In the genomic region with DNA sequence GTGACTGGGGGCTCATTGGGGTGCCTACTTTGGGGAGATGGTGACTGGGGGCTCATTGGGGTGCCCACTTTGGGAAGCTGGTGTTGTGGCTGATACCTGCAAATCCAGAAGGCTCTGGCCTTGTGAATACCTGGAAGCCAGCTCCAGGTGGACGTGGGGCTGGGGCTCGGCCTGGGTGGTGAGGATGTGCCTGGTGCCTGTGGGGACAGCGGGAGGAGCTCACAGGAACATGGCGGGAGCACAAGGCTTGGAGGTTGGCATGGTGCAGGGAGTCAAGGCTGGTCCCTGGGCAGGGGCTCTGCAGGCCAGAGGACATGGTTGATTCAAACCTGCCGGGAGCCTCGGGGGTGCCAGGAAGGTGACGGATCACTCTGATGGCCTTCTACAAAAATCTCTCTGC, we compare ENCODE assay signal across 21 cellular contexts.
"Had no signal": no experiment of that assay in that cellular context is flagged by ENCODE, and none has a peak within 500 bp of the region (broad histone marks: within the 10 kb centered on the region; RNA-seq: fewer than 3 reads in every experiment).

No MANE protein-coding gene starts in this region.

- H3K9me3 ChIP-seq: colonic mucosa, gastrocnemius medialis had no signal

- DNase-seq: colonic mucosa; cortex of kidney; effector CD8-positive, alpha-beta T cell; effector memory CD8-positive, alpha-beta T cell; endodermal cell; erythroblast; esophagus squamous epithelium; foreskin fibroblast; foreskin melanocyte; gastrocnemius medialis; glutamatergic neuron; head of caudate nucleus; hippocampal formation; left colon; lower lobe of right lung; mesenchymal stem cell had no signal

- H3K4me3 ChIP-seq: colonic mucosa, esophagus squamous epithelium, gastrocnemius medialis, heart right ventricle, left lung, lower lobe of right lung, mucosa of descending colon had no signal

- ATAC-seq: effector memory CD8-positive, alpha-beta T cell; esophagus mucosa; gastrocnemius medialis; heart right ventricle; left colon; left lung; lower lobe of right lung; mucosa of descending colon had no signal

- H3K36me3 ChIP-seq: colonic mucosa, esophagus squamous epithelium, gastrocnemius medialis, heart right ventricle, left lung, lower lobe of right lung had no signal

- H3K4me1 ChIP-seq: colonic mucosa, esophagus squamous epithelium, gastrocnemius medialis, heart right ventricle, left lung, lower lobe of right lung had no signal

- H3K27me3 ChIP-seq: colonic mucosa, esophagus squamous epithelium, gastrocnemius medialis, left lung had no signal

- H3K27ac ChIP-seq: colonic mucosa, epithelial cell of prostate, esophagus squamous epithelium, gastrocnemius medialis, heart right ventricle, left lung, lower lobe of right lung had no signal
